In the genomic region with DNA sequence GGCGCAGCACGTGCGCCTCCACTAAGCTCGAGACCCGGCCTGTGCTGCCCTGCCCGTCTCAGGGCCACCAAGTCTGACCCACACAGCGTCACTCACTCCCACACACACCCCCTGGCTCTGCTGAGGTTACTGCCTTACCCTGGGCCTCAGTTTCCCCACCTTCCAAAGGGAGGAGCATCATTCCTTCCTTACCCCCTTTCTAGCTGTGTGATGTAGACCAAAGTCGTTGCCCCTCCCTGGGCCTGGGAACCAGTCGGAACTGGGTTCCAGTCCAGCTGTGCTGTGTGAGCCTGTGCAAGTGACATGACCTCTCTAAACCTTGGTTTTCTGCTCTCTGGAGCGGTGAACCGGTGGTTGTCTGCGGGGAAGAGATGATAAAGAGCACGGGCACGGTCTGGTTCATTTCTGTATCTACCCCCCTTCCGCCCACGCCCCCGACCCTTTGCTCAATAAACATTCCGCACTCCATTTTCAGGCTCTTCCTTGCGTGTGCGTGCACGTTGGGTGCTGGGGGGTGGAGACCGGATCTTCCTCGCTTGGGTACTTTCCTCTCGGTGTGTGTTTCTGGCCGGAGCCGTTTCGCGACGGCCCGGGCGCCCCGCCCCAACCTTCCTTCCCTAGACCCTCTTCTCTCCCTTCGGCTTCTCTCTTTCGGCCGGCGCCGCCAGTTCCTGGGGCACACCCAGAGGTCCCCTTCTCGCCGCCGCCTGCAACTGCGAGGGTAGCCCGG, we compare ENCODE assay signal across 8 cellular contexts. TPM values are rescaled to one million over a fixed set of nuclear protein-coding genes. Genes with fewer than 3 reads are reported as not detected.
DNase-seq lines count a peak whose midpoint lies in the region; ATAC-seq and TF ChIP-seq lines count a peak whose summit lies in the region.

Gene ZNF581, plus strand, starts transcription at position 647 of the 730 bp plus-strand sequence. CDS start 923 bp downstream, outside the sequence.

- peak within 1 kb of the TSS; percentile 85 for H3K9ac ChIP-seq in Loucy (ENCODE audit: low read depth, low read length, poor library complexity, severe bottlenecking)

- POLR2A ChIA-PET in AG04450 (lab: Yijun Ruan, JAX), result interaction anchor here (1.2 to 1.5 kb wide), 3 partner anchors 19 to 526 kb away, joined by 3 to 5 read pairs (median 4); partner anchors contain the start of genes FIZ1, PPP1R12C, ZNF524 and ZNF784

- peak within 1 kb of the TSS; percentile 73 for H3K27ac ChIP-seq in AG04450 (ENCODE audit: low read depth, low read length)
- peak within 1 kb of the TSS; percentile 89 to 92 for H3K27ac ChIP-seq in thoracic aorta

- peak; percentile 66 to 75 for ATAC-seq in activated naive CD4-positive, alpha-beta T cell treated with anti-CD3 and anti-CD28 coated beads, Interleukin-2, amount 50 U/mL, for 72 hours
- no peak for ATAC-seq in thoracic aorta (ENCODE audit: insufficient number of reproducible peaks, low FRiP score, low read depth)

- in situ Hi-C loops in GM18951 (cut with MboI; ENCODE audit: low sequenced_read_pairs, unreplicated experiment), result no loop called here

- TF ChIP-seq POLR2A in GM18951 (IDR thresholded peaks at IDR 0.05; ENCODE audit: extremely low read depth, insufficient read depth, insufficient read length), result peak; percentile 56

- peaks cover 65% of the 10 kb centered on the region for H3K79me2 ChIP-seq in Loucy (ENCODE audit: insufficient read depth, low read length)

- no peaks in the 10 kb centered on the region for H3K27me3 ChIP-seq in AG04450 (ENCODE audit: control insufficient read depth, insufficient read depth, low read length)
- no peaks in the 10 kb centered on the region for H3K27me3 ChIP-seq in Loucy (ENCODE audit: insufficient read depth, low read length, poor library complexity, severe bottlenecking)
- no peaks in the 10 kb centered on the region for H3K27me3 ChIP-seq in thoracic aorta (replicated peaks; ENCODE audit: insufficient read depth)

- H3K36me3 ChIP-seq in Loucy (ENCODE audit: insufficient read depth, low read length) (no peaks in the 10 kb centered on the region; the same call in 1 of the 2 replicates), thoracic aorta (peaks cover 10% of the 10 kb centered on the region)

- no peak for TF ChIP-seq CTCF in AG04450 (IDR thresholded peaks at IDR 0.05; ENCODE audit: low read depth, low read length)
- no peak for TF ChIP-seq CTCF in Loucy (conservative IDR thresholded peaks at IDR 0.05; ENCODE audit: low read length)
- TF ChIP-seq CTCF in thoracic aorta (IDR thresholded peaks at IDR 0.05), result no peak

- H3K4me1 ChIP-seq in Loucy (ENCODE audit: insufficient read depth, low read length, poor library complexity, severe bottlenecking) (peaks cover 36% of the 10 kb centered on the region), thoracic aorta (ENCODE audit: control insufficient read depth in 1 of 2, low read depth in 2 of 2) (peaks cover 51 to 58% of the 10 kb centered on the region in 2 donors)

- DNase-seq in AG04450 (ENCODE audit: low read depth, low spot score) (peak; percentile 56), SKM-1 treated with dmso at 0.1 percent for 144 hours (lab: John Stamatoyannopoulos, UW; ENCODE audit: unreplicated experiment) (peak; percentile 20), glomerular visceral epithelial cell (ENCODE audit: extremely low spot score) (peak; percentile 83), occipital lobe (lab: John Stamatoyannopoulos, UW) (peak; percentile 47), thoracic aorta (ENCODE audit: low spot score) (no peak)
- peak; percentile 84 to 86 for DNase-seq in activated naive CD4-positive, alpha-beta T cell treated with anti-CD3 and anti-CD28 coated beads, Interleukin-2, amount 50 U/mL, for 72 hours (ENCODE audit: low spot score in 2 of 2)

- H4K20me1 ChIP-seq in Loucy (ENCODE audit: insufficient read depth, low read length, poor library complexity, severe bottlenecking), result peaks cover 4% of the 10 kb centered on the region

- H3K27ac Mint-ChIP-seq in activated naive CD4-positive, alpha-beta T cell treated with anti-CD3 and anti-CD28 coated beads, Interleukin-2, amount 50 U/mL, for 72 hours, result peak within 1 kb of the TSS; percentile 96 to 100

- H3K36me3 Mint-ChIP-seq in activated naive CD4-positive, alpha-beta T cell treated with anti-CD3 and anti-CD28 coated beads, Interleukin-2, amount 50 U/mL, for 72 hours, result peaks cover 27 to 62% of the 10 kb centered on the region in 2 donors

- H2AFZ ChIP-seq in Loucy (ENCODE audit: low read length), result no peak within 1 kb of the TSS

- H3K9me2 ChIP-seq in Loucy (replicated peaks; ENCODE audit: low read depth, low read length), result no peaks in the 10 kb centered on the region

- peak within 1 kb of the TSS; percentile 100 for H3K4me2 ChIP-seq in Loucy (ENCODE audit: low read depth, low read length, poor library complexity, severe bottlenecking)

- H3K4me3 ChIP-seq in AG04450 (ENCODE audit: low read depth, low read length) (peak within 1 kb of the TSS; percentile 84), Loucy (ENCODE audit: low read length, poor library complexity, severe bottlenecking) (peak within 1 kb of the TSS; percentile 96), thoracic aorta (peak within 1 kb of the TSS; percentile 96)

- CTCF ChIA-PET in AG04450 (lab: Charles Lee), result interaction anchor here (0.9 to 1.6 kb wide), 2 partner anchors 11 to 176 kb away, joined by 3 to 4 read pairs; no protein-coding TSS in a partner anchor

- H3K9me3 ChIP-seq in AG04450 (ENCODE audit: control insufficient read depth, insufficient read depth, low read length) (no peaks in the 10 kb centered on the region; the same call in 1 of the 2 replicates), Loucy (ENCODE audit: insufficient read depth, low read depth, low read length) (no peaks in the 10 kb centered on the region), thoracic aorta (no peaks in the 10 kb centered on the region)

- H3F3A ChIP-seq in Loucy (ENCODE audit: low read depth), result no peaks in the 10 kb centered on the region

- peaks cover 4% of the 10 kb centered on the region in 2 donors for H3K9me3 Mint-ChIP-seq in activated naive CD4-positive, alpha-beta T cell treated with anti-CD3 and anti-CD28 coated beads, Interleukin-2, amount 50 U/mL, for 72 hours

RNA-seq across cellular contexts. Expression of gene ZNF581, which starts in this region (rescaled TPM):
- polyA plus RNA-seq in AG04450 (2011; rRNA removed), result 19.1 and 22.9 TPM in 2 replicates
- 24.8 and 31.8 TPM in 2 replicates for polyA minus RNA-seq in AG04450 (2011; rRNA and poly(A)+ RNA removed)
- total RNA-seq in activated naive CD4-positive, alpha-beta T cell treated with anti-CD3 and anti-CD28 coated beads, Interleukin-2, amount 50 U/mL, for 72 hours, result 10 to 100 TPM; 39.9 to 40.0 TPM
- total RNA-seq in occipital lobe (5.6 TPM), thoracic aorta (10 to 100 TPM in 1 of 2 donors, 1 to 10 TPM in 1; 6.7 to 23.8 TPM)
